Comparison of ENCODE assay signal across 1 cellular context in the genomic region with DNA sequence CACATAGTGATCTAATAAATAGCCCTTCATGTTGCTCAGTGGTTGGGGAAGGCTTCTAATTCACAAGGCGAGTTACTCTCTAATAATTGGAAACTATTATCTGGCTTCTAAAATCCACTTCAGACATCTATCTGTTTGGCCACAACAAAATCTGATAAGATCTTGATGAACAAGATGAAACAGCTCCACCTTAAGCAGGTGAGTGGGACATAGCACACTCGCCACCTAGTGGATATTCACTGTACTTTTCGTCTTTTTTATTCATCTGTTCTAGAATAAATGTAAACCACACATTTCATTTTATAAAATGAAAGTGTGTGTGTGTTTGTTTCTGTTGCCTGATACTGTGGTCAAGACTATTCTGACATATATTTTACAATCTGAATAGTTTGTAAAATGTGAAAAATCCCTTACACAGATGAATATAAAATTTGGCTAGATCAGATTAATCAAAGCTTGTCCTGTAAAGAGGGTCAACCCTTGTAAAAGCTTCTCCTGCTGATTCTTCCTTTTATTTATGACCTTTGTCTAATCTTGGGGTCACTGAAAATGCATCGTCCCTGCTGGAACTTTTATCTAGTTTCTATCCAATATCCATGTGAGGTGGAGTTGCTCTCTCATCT.
TF ChIP-seq lines count a peak whose summit lies in the region.

No MANE protein-coding gene starts in this region.

TF ChIP-seq in WTC11, 78 proteins besides CTCF, POLR2A, EP300 and RAD21 (continued from another document):
- TF ChIP-seq, protein P1, sequence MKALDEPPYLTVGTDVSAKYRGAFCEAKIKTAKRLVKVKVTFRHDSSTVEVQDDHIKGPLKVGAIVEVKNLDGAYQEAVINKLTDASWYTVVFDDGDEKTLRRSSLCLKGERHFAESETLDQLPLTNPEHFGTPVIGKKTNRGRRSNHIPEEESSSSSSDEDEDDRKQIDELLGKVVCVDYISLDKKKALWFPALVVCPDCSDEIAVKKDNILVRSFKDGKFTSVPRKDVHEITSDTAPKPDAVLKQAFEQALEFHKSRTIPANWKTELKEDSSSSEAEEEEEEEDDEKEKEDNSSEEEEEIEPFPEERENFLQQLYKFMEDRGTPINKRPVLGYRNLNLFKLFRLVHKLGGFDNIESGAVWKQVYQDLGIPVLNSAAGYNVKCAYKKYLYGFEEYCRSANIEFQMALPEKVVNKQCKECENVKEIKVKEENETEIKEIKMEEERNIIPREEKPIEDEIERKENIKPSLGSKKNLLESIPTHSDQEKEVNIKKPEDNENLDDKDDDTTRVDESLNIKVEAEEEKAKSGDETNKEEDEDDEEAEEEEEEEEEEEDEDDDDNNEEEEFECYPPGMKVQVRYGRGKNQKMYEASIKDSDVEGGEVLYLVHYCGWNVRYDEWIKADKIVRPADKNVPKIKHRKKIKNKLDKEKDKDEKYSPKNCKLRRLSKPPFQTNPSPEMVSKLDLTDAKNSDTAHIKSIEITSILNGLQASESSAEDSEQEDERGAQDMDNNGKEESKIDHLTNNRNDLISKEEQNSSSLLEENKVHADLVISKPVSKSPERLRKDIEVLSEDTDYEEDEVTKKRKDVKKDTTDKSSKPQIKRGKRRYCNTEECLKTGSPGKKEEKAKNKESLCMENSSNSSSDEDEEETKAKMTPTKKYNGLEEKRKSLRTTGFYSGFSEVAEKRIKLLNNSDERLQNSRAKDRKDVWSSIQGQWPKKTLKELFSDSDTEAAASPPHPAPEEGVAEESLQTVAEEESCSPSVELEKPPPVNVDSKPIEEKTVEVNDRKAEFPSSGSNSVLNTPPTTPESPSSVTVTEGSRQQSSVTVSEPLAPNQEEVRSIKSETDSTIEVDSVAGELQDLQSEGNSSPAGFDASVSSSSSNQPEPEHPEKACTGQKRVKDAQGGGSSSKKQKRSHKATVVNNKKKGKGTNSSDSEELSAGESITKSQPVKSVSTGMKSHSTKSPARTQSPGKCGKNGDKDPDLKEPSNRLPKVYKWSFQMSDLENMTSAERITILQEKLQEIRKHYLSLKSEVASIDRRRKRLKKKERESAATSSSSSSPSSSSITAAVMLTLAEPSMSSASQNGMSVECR (CRISPR knock-in tag; IDR thresholded peaks at IDR 0.05; ENCODE audit: borderline replicate concordance) = no peak
- TF ChIP-seq NR2C2 (CRISPR knock-in tag; IDR thresholded peaks at IDR 0.05) (no peak), ZNF138 (CRISPR knock-in tag; conservative IDR thresholded peaks at IDR 0.05) (no peak), ZNF671 (CRISPR knock-in tag; IDR thresholded peaks at IDR 0.05) (no peak), ZNF232 (CRISPR knock-in tag; IDR thresholded peaks at IDR 0.05) (no peak)
- TF ChIP-seq, protein P2, sequence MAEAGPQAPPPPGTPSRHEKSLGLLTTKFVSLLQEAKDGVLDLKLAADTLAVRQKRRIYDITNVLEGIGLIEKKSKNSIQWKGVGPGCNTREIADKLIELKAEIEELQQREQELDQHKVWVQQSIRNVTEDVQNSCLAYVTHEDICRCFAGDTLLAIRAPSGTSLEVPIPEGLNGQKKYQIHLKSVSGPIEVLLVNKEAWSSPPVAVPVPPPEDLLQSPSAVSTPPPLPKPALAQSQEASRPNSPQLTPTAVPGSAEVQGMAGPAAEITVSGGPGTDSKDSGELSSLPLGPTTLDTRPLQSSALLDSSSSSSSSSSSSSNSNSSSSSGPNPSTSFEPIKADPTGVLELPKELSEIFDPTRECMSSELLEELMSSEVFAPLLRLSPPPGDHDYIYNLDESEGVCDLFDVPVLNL (CRISPR knock-in tag; IDR thresholded peaks at IDR 0.05; ENCODE audit: borderline replicate concordance, low read depth) = no peak
- TF ChIP-seq, protein P3, sequence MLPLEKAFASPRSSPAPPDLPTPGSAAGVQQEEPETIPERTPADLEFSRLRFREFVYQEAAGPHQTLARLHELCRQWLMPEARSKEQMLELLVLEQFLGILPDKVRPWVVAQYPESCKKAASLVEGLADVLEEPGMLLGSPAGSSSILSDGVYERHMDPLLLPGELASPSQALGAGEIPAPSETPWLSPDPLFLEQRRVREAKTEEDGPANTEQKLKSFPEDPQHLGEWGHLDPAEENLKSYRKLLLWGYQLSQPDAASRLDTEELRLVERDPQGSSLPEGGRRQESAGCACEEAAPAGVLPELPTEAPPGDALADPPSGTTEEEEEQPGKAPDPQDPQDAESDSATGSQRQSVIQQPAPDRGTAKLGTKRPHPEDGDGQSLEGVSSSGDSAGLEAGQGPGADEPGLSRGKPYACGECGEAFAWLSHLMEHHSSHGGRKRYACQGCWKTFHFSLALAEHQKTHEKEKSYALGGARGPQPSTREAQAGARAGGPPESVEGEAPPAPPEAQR (CRISPR knock-in tag; IDR thresholded peaks at IDR 0.05) = no peak
